Comparison of ENCODE assay signal across 20 cellular contexts in the genomic region with DNA sequence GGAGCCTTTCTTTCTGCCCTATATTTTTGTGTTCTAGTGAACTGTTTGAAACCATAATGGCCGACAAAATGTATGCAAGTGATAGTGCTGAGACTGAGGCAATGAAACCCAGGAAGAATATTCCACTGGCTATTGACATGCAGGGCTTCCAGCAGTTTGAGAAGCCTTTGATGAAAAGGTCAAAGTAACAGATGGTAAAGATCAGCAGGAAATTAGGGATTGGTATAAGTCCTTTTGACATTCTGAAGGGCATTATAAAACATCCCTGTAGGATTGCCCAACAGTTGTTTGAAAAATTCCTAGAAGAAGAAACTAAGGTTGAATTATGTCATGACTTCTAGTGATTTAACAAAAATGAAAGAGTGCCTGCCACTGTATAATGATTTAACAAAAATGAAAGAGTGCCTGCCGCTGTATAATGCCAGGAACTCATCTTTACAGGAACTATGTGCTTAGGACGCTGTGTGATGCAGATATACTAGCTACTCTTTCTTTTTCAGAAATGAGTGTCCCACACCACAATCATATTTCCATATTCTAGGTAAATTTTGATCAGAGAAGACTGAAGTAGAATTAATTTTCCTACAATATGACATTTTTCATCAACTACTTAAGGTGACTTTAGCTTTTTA.
"Had no signal": no experiment of that assay in that cellular context is flagged by ENCODE, and none has a peak within 500 bp of the region (broad histone marks: within the 10 kb centered on the region; RNA-seq: fewer than 3 reads in every experiment).

No MANE protein-coding gene starts in this region.

- FAIRE-seq: small intestine had no signal

- H3K27me3 ChIP-seq: adrenal gland, gastrocnemius medialis, right atrium auricular region, stomach, testis, upper lobe of left lung had no signal

- DNase-seq: activated CD4-positive, alpha-beta T cell treated with anti-CD3 and anti-CD28 coated beads, Interleukin-2, amount 50 U/mL, for 48 hours; activated CD4-positive, CD25-positive, alpha-beta regulatory T cell treated with anti-CD3 and anti-CD28 coated beads, Interleukin-2, amount 50 U/mL, for 72 hours; activated CD8-positive, alpha-beta memory T cell treated with anti-CD3 and anti-CD28 coated beads, Interleukin-2, amount 10 ng/mL, durations not matched to agents 7 days and 5 days; activated effector memory CD4-positive, alpha-beta T cell treated with Interleukin-2 at 50 U/mL for 16 hours; activated naive CD4-positive, alpha-beta T cell treated with anti-CD3 and anti-CD28 coated beads, Interleukin-2, amount 50 U/mL, for 16 hours; activated T-cell treated with anti-CD3 and anti-CD28 coated beads, Interleukin-2, amount 50 U/mL, for 24 hours; adrenal gland; dermis blood vessel endothelial cell; effector memory CD8-positive, alpha-beta T cell; gastrocnemius medialis; kidney glomerular epithelial cell; mesenchymal stem cell; natural killer cell; occipital lobe; small intestine; stomach; testis; upper lobe of left lung had no signal

- H3K27ac ChIP-seq: adrenal gland, epithelial cell of prostate, gastrocnemius medialis, right atrium auricular region, stomach, testis, upper lobe of left lung had no signal

- H3K4me1 ChIP-seq: adrenal gland, gastrocnemius medialis, right atrium auricular region, stomach, testis, upper lobe of left lung had no signal

- H3K4me3 ChIP-seq: adrenal gland, gastrocnemius medialis, right atrium auricular region, stomach, testis, upper lobe of left lung had no signal

- H3K9me3 ChIP-seq: adrenal gland, gastrocnemius medialis, right atrium auricular region, stomach, testis, upper lobe of left lung had no signal

- ATAC-seq: activated CD8-positive, alpha-beta memory T cell treated with anti-CD3 and anti-CD28 coated beads, Interleukin-2, amount 10 ng/mL, durations not matched to agents 7 days and 5 days; effector memory CD8-positive, alpha-beta T cell; gastrocnemius medialis; natural killer cell had no signal

- H3K36me3 ChIP-seq: adrenal gland, gastrocnemius medialis, right atrium auricular region, stomach, upper lobe of left lung had no signal
